22 cellular contexts compared by ENCODE assay signal in the genomic region with DNA sequence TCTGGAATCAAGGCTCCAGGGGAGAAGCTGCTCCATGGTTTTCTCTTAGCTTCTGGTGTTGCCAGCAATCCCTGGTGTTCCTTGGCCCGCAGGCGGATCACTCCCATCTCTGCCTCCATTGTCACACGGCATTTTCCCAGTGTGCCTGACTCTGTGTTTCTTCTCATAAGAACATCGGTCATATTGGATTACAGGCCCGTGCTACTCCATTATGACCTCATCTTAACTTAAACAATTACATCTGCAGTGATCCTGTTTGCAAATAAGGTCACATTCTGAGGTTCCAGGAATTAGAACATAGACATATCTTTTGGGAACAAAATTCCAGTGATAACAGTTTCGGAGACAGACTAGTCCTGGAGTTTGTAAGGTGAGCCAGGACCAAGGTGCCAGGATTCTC. TPM values are rescaled to one million over a fixed set of nuclear protein-coding genes. Genes with fewer than 3 reads are reported as not detected.
DNase-seq lines count a peak whose midpoint lies in the region; ATAC-seq and TF ChIP-seq lines count a peak whose summit lies in the region.
"Had no signal": no experiment of that assay in that cellular context is flagged by ENCODE, and none has a peak within 500 bp of the region (broad histone marks: within the 10 kb centered on the region; RNA-seq: fewer than 3 reads in every experiment).

No MANE protein-coding gene starts in this region.

- H3K36me3 ChIP-seq in IMR-90 (ENCODE audit: control insufficient read depth, insufficient read depth, low read length) (no peaks in the 10 kb centered on the region), endodermal cell (ENCODE audit: control insufficient read depth, insufficient read depth, low read length) (no peaks in the 10 kb centered on the region), neutrophil (no peaks in the 10 kb centered on the region)

- no peak for TF ChIP-seq POLR2A in IMR-90 (IDR thresholded peaks at IDR 0.05; ENCODE audit: low read depth, low read length)

- POLR2A ChIA-PET in activated CD4-positive, alpha-beta memory T cell treated with anti-CD3 and anti-CD28 coated beads, Interleukin-2, amount 10 ng/mL, durations not matched to agents 7 days and 5 days (lab: Charles Lee) = no interaction called here
- POLR2A ChIA-PET in activated CD4-positive, alpha-beta memory T cell treated with anti-CD3 and anti-CD28 coated beads for 36 hours (lab: Charles Lee) = interaction anchor here (0.6 kb wide), 1 partner anchor 23 kb away, joined by 3 read pairs; the partner anchor contains the start of gene ALOX5AP
- POLR2A ChIA-PET in IMR-90 (lab: Charles Lee; ENCODE audit: unreplicated experiment) = no interaction called here

- H3K56ac ChIP-seq in IMR-90 (ENCODE audit: extremely low read depth, insufficient read depth, low read length) = no peak overlapping the region

- no peaks in the 10 kb centered on the region for H4K20me1 ChIP-seq in IMR-90 (ENCODE audit: insufficient read depth, low read length)

- H2BK120ac ChIP-seq in IMR-90 (ENCODE audit: low read depth, low read length) = peak overlapping the region; percentile 11

- ATAC-seq in IMR-90 (ENCODE audit: low read depth) = no peak
- no peak for ATAC-seq in GM21529 (IDR thresholded peaks at IDR 0.05; ENCODE audit: unreplicated experiment)
- ATAC-seq: GM12878 had no signal

- no peak overlapping the region for H4K5ac ChIP-seq in IMR-90 (ENCODE audit: low read depth, low read length)

- no peak overlapping the region for H2AK5ac ChIP-seq in IMR-90 (ENCODE audit: low read depth, low read length)

- H3K9me3 Mint-ChIP-seq in activated CD4-positive, alpha-beta memory T cell treated with anti-CD3 and anti-CD28 coated beads, Interleukin-2, amount 10 ng/mL, durations not matched to agents 7 days and 5 days = no peaks in the 10 kb centered on the region
- no peaks in the 10 kb centered on the region for H3K9me3 Mint-ChIP-seq in activated CD4-positive, alpha-beta memory T cell treated with anti-CD3 and anti-CD28 coated beads for 36 hours
- no peaks in the 10 kb centered on the region for H3K9me3 Mint-ChIP-seq in endodermal cell
- H3K9me3 Mint-ChIP-seq: H9, IgD-negative memory B cell had no signal

- H3K9me3 ChIP-seq in IMR-90 (ENCODE audit: control insufficient read depth, insufficient read depth, low read length) (no peaks in the 10 kb centered on the region), endodermal cell (ENCODE audit: control insufficient read depth, low read length) (no peaks in the 10 kb centered on the region), neutrophil (no peaks in the 10 kb centered on the region)

- H3K27ac ChIP-seq in IMR-90 (ENCODE audit: insufficient read depth, low read length) (no peak overlapping the region), endodermal cell (ENCODE audit: low read depth, low read length) (no peak overlapping the region), neutrophil (peak overlapping the region; percentile 97)
- H3K27ac ChIP-seq: GM23248 had no signal

- dilution Hi-C loops in IMR-90 (cut with HindIII; ENCODE audit: low sequenced_read_pairs, unreplicated experiment) = no loop called here

- H2AK9ac ChIP-seq in IMR-90 (replicated peaks; ENCODE audit: low read depth, low read length, poor library complexity) = no peak overlapping the region

- H3K4me1 ChIP-seq in IMR-90 (ENCODE audit: control insufficient read depth, insufficient read depth, low read length) = peaks cover 15% of the 10 kb centered on the region
- no peaks in the 10 kb centered on the region for H3K4me1 ChIP-seq in endodermal cell (ENCODE audit: control insufficient read depth, insufficient read depth, low read length)
- peaks cover 62 to 65% of the 10 kb centered on the region in 2 experiments for H3K4me1 ChIP-seq in neutrophil (ENCODE audit: control insufficient read depth in 1 of 2, insufficient read depth in 1 of 2, low read depth in 1 of 2, low read length in 1 of 2)

- no peak overlapping the region for H3K9ac ChIP-seq in IMR-90 (ENCODE audit: low read depth, low read length)
- no peak overlapping the region for H3K9ac ChIP-seq in endodermal cell (ENCODE audit: extremely low read depth, low read length, poor library complexity, severe bottlenecking)
- H3K9ac ChIP-seq: GM23248 had no signal

- peak overlapping the region; percentile 31 for H2BK5ac ChIP-seq in IMR-90 (ENCODE audit: low read depth, low read length, poor library complexity, severe bottlenecking)

- peak overlapping the region; percentile 34; the same call in 1 of the 2 replicates for H3K14ac ChIP-seq in IMR-90 (replicated peaks; ENCODE audit: low read depth, low read length)

- H3K4me1 Mint-ChIP-seq in activated CD4-positive, alpha-beta memory T cell treated with anti-CD3 and anti-CD28 coated beads, Interleukin-2, amount 10 ng/mL, durations not matched to agents 7 days and 5 days = peaks cover 27% of the 10 kb centered on the region
- H3K4me1 Mint-ChIP-seq in activated CD4-positive, alpha-beta memory T cell treated with anti-CD3 and anti-CD28 coated beads for 36 hours (ENCODE audit: low read depth) = peaks cover 15% of the 10 kb centered on the region
- H3K4me1 Mint-ChIP-seq in endodermal cell = no peaks in the 10 kb centered on the region
- H3K4me1 Mint-ChIP-seq: H9 had no signal

- H2BK20ac ChIP-seq in IMR-90 (ENCODE audit: low read depth, low read length) = 0 out of 2 replicates have a peak overlapping the region, but pooled peaks have one; percentile 1

- no peaks in the 10 kb centered on the region for H3K27me3 ChIP-seq in IMR-90 (ENCODE audit: control insufficient read depth, insufficient read depth, low read length)
- no peaks in the 10 kb centered on the region for H3K27me3 ChIP-seq in endodermal cell (ENCODE audit: control insufficient read depth, insufficient read depth, low read length, poor library complexity, severe bottlenecking)
- H3K27me3 ChIP-seq in neutrophil = no peaks in the 10 kb centered on the region

- H3K36me3 Mint-ChIP-seq in activated CD4-positive, alpha-beta memory T cell treated with anti-CD3 and anti-CD28 coated beads, Interleukin-2, amount 10 ng/mL, durations not matched to agents 7 days and 5 days (ENCODE audit: low read depth) = no peaks in the 10 kb centered on the region
- H3K36me3 Mint-ChIP-seq in activated CD4-positive, alpha-beta memory T cell treated with anti-CD3 and anti-CD28 coated beads for 36 hours = no peaks in the 10 kb centered on the region
- no peaks in the 10 kb centered on the region for H3K36me3 Mint-ChIP-seq in endodermal cell (ENCODE audit: low read depth)

- in situ Hi-C loops in IMR-90 (cut with MboI; ENCODE audit: low sequenced_read_pairs) = no loop called here

- no peak overlapping the region for H3K23ac ChIP-seq in IMR-90 (ENCODE audit: low read depth, low read length)

- H3K27ac Mint-ChIP-seq in activated CD4-positive, alpha-beta memory T cell treated with anti-CD3 and anti-CD28 coated beads, Interleukin-2, amount 10 ng/mL, durations not matched to agents 7 days and 5 days = peak overlapping the region; percentile 2
- H3K27ac Mint-ChIP-seq in activated CD4-positive, alpha-beta memory T cell treated with anti-CD3 and anti-CD28 coated beads for 36 hours = no peak overlapping the region
- no peak overlapping the region for H3K27ac Mint-ChIP-seq in endodermal cell
- H3K27ac Mint-ChIP-seq: H9, IgD-negative memory B cell had no signal

- peak overlapping the region; percentile 3; the same call in 1 of the 2 replicates for H3K18ac ChIP-seq in IMR-90 (ENCODE audit: low read depth, low read length)

- DNase-seq in activated CD4-positive, alpha-beta memory T cell treated with anti-CD3 and anti-CD28 coated beads, Interleukin-2, amount 10 ng/mL, durations not matched to agents 7 days and 5 days = no peak
- no peak for DNase-seq in activated CD4-positive, alpha-beta memory T cell treated with anti-CD3 and anti-CD28 coated beads for 36 hours
- DNase-seq in IMR-90 (peak; percentile 48), endodermal cell (peak; percentile 8), posterior cingulate gyrus (no peak), EL (no peak)
- DNase-seq: COR-L47; DMS 273 treated with DMSO at 0.1 percent for 48 hours; DMS79 treated with DMSO at 0.1 percent for 48 hours; H9; NCI-H1105; NCI-H146; NCI-H2029 treated with DMSO at 0.1 percent for 48 hours; NCI-H226; NCI-H774; NK-92 treated with Interleukin-12 subunit alpha and Interleukin-12 subunit beta, amount 100 ng/mL, for 24 hours had no signal

- TF ChIP-seq CTCF in IMR-90 (conservative IDR thresholded peaks at IDR 0.05; ENCODE audit: low read depth, low read length) (no peak), endodermal cell (conservative IDR thresholded peaks at IDR 0.05) (no peak), neutrophil (IDR thresholded peaks at IDR 0.05) (no peak)

- H3K9me1 ChIP-seq in IMR-90 (ENCODE audit: insufficient read depth, low read length) = peaks cover 9% of the 10 kb centered on the region

- H3K79me1 ChIP-seq in IMR-90 (ENCODE audit: low read depth in 1 of 2, low read length in 2 of 2) = no peaks in the 10 kb centered on the region

- H3K27me3 Mint-ChIP-seq in activated CD4-positive, alpha-beta memory T cell treated with anti-CD3 and anti-CD28 coated beads, Interleukin-2, amount 10 ng/mL, durations not matched to agents 7 days and 5 days = no peaks in the 10 kb centered on the region
- H3K27me3 Mint-ChIP-seq in activated CD4-positive, alpha-beta memory T cell treated with anti-CD3 and anti-CD28 coated beads for 36 hours = peaks cover 4% of the 10 kb centered on the region
- no peaks in the 10 kb centered on the region for H3K27me3 Mint-ChIP-seq in endodermal cell (ENCODE audit: insufficient read depth)

- intact Hi-C loops in activated CD4-positive, alpha-beta memory T cell treated with anti-CD3 and anti-CD28 coated beads for 36 hours (cut with micrococcal nuclease) = loop anchor here (1.0 kb wide), 2 partner anchors 28 to 32 kb away; no protein-coding TSS in a partner anchor
- intact Hi-C loops in IMR-90 (cut with micrococcal nuclease) (no loop called here), posterior cingulate gyrus (cut with DNase I) (no loop called here)

- H3K4ac ChIP-seq in IMR-90 (ENCODE audit: low read depth, low read length) = peak overlapping the region; percentile 3; the same call in 1 of the 2 replicates

- BruUV-seq in IMR-90 (replicated peaks; lab: Mats Ljungman, UMichigan) = no TSS peak

- no peak overlapping the region for H3K4me3 Mint-ChIP-seq in activated CD4-positive, alpha-beta memory T cell treated with anti-CD3 and anti-CD28 coated beads, Interleukin-2, amount 10 ng/mL, durations not matched to agents 7 days and 5 days
- no peak overlapping the region for H3K4me3 Mint-ChIP-seq in activated CD4-positive, alpha-beta memory T cell treated with anti-CD3 and anti-CD28 coated beads for 36 hours
- no peak overlapping the region for H3K4me3 Mint-ChIP-seq in endodermal cell
- H3K4me3 Mint-ChIP-seq: H9, IgD-negative memory B cell had no signal

- H2BK15ac ChIP-seq in IMR-90 (ENCODE audit: low read depth, low read length) = peak overlapping the region; percentile 7; the same call in 1 of the 3 replicates

- TF ChIP-seq RAD21 in IMR-90 (IDR thresholded peaks at IDR 0.05; ENCODE audit: low read length) = no peak

- CTCF ChIA-PET in activated CD4-positive, alpha-beta memory T cell treated with anti-CD3 and anti-CD28 coated beads, Interleukin-2, amount 10 ng/mL, durations not matched to agents 7 days and 5 days (lab: Charles Lee) = interaction anchor here (0.8 to 1.0 kb wide), 2 partner anchors 21 to 155 kb away, joined by 3 read pairs; no protein-coding TSS in a partner anchor
- CTCF ChIA-PET in activated CD4-positive, alpha-beta memory T cell treated with anti-CD3 and anti-CD28 coated beads for 36 hours (lab: Charles Lee) = interaction anchor here (1.0 kb wide), 1 partner anchor 18 kb away, joined by 3 read pairs; no protein-coding TSS in a partner anchor
- CTCF ChIA-PET in IMR-90 (lab: Yijun Ruan, JAX) = no interaction called here

- H3K4me3 ChIP-seq in IMR-90 (ENCODE audit: insufficient read depth, low read depth, low read length) (no peak overlapping the region), endodermal cell (ENCODE audit: low read length) (no peak overlapping the region), neutrophil (ENCODE audit: low read depth in 1 of 2, low read length in 1 of 2) (peak overlapping the region in 1 of 2 experiments; percentile 49)
- H3K4me3 ChIP-seq: GM12878, GM23248 had no signal

- no peak overlapping the region for H2AFZ ChIP-seq in IMR-90 (replicated peaks; ENCODE audit: low read length, poor library complexity)
- H2AFZ ChIP-seq: GM23248 had no signal

- no peak overlapping the region for H3K4me2 ChIP-seq in IMR-90 (ENCODE audit: low read depth, low read length)

- H4K8ac ChIP-seq in IMR-90 (ENCODE audit: low read depth in 2 of 2, low read length in 2 of 2) = no peak overlapping the region

- H4K91ac ChIP-seq in IMR-90 (ENCODE audit: insufficient read depth, low read depth, low read length) = no peak overlapping the region; the same call in 1 of the 2 replicates

- WGBS in IMR-90 (ENCODE audit: extremely low coverage in 2 of 2, insufficient read length in 1 of 2), 2 experiments = 79% methylated on average over 4 of the region's 6 CpGs; no CpG with 5 or more reads in 1 of the 2 experiments
- WGBS in endodermal cell (ENCODE audit: insufficient coverage in 1 of 2, insufficient read length in 1 of 2), 2 experiments = 96% methylated on average over 6 of the region's 6 CpGs

RNA-seq across cellular contexts. Expression of gene ALOX5AP, which starts 23.5 kb away (rescaled TPM):
- total RNA-seq in activated CD4-positive, alpha-beta memory T cell treated with anti-CD3 and anti-CD28 coated beads, Interleukin-2, amount 10 ng/mL, durations not matched to agents 7 days and 5 days = 100 to 1,000 TPM; 230 to 238 TPM
- total RNA-seq in activated CD4-positive, alpha-beta memory T cell treated with anti-CD3 and anti-CD28 coated beads for 36 hours = 10 to 100 TPM; 31.8 to 33.8 TPM
- total RNA-seq in IMR-90 (2012; rRNA removed) (0.28 TPM in 1 of 2 replicates, not detected in the other), endodermal cell (not detected)
- 0.62 and 0.63 TPM in 2 replicates for polyA plus RNA-seq in IMR-90 (2012; rRNA removed)
- polyA plus RNA-seq in IMR-90 (2012; cell fraction: cytosol; rRNA removed) = 0.30 and 0.45 TPM in 2 replicates
- 0.53 TPM in 1 of 2 replicates, not detected in the other for polyA plus RNA-seq in IMR-90 (2012; cell fraction: nucleus; rRNA removed; ENCODE audit: low replicate concordance)
- polyA plus RNA-seq in endodermal cell (2013, experiment 1 of 2) = 0.36 TPM
- polyA plus RNA-seq in endodermal cell (2013, experiment 2 of 2) = 0.41 TPM
- total RNA-seq: A172, GM23248, H9 had no signal

Comparison
In these comparisons a context has a peak if more than half of its experiments do, and no peak if none do; other contexts are left out.
1. DNase-seq: peak in IMR-90 (single experiment) and endodermal cell (single experiment); none in activated CD4-positive, alpha-beta memory T cell treated with anti-CD3 and anti-CD28 coated beads, Interleukin-2, amount 10 ng/mL, durations not matched to agents 7 days and 5 days (single experiment), activated CD4-positive, alpha-beta memory T cell treated with anti-CD3 and anti-CD28 coated beads for 36 hours (single experiment), posterior cingulate gyrus (0 of 10) and EL (single experiment).
2. RNA of gene ALOX5AP, which starts 23.5 kb away (total RNA-seq): 230 to 238 TPM in activated CD4-positive, alpha-beta memory T cell treated with anti-CD3 and anti-CD28 coated beads, Interleukin-2, amount 10 ng/mL, durations not matched to agents 7 days and 5 days and 31.8 to 33.8 TPM in activated CD4-positive, alpha-beta memory T cell treated with anti-CD3 and anti-CD28 coated beads for 36 hours; not detected in endodermal cell and 0.28 TPM in IMR-90; every median in the first group is over 10 times any median in the second.